In the genomic region with DNA sequence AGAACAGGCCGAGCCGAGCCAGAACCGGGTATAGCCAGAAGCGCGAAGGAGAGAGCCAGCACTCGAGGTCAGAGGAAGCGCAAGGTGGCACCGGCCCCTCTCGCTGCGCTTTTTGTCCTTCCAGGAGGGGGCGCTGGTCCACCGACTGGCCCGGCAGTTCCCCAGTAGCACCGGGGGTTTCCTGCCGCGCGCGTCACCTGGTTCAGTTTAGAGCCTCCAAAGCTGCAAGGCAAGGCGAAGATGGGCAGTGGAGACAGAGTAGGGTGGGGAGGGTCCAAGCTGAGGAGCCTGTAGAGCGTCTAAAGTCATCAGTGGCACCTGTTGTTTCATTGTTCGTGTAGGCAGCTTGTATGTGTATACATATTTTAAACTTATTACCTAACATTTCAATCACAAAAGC, we compare ENCODE assay signal across 9 cellular contexts. TPM values are rescaled to one million over a fixed set of nuclear protein-coding genes. Genes with fewer than 3 reads are reported as not detected.
DNase-seq lines count a peak whose midpoint lies in the region; ATAC-seq and TF ChIP-seq lines count a peak whose summit lies in the region.
"Had no signal": no experiment of that assay in that cellular context is flagged by ENCODE, and none has a peak within 500 bp of the region (broad histone marks: within the 10 kb centered on the region; RNA-seq: fewer than 3 reads in every experiment).

No MANE protein-coding gene starts in this region.

- H3K27ac ChIP-seq in VCaP (no peak overlapping the region), foreskin keratinocyte (no peak overlapping the region)

- H3K4me1 ChIP-seq in foreskin keratinocyte: no peaks in the 10 kb centered on the region

- TF ChIP-seq CTCF in VCaP (conservative IDR thresholded peaks at IDR 0.05) (peak; percentile 65), foreskin keratinocyte (conservative IDR thresholded peaks at IDR 0.05) (peak; percentile 54)

- H3K4me3 Mint-ChIP-seq in stimulated activated naive B cell treated with anti-CD40 and anti-IgM and Interleukin-4, amounts not matched to agents 10 μg/mL and 1 μg/mL and 100 μg/mL, for 72 hours: no peak overlapping the region
- H3K4me3 Mint-ChIP-seq: naive B cell had no signal

- H3K9me3 Mint-ChIP-seq in stimulated activated naive B cell treated with anti-CD40 and anti-IgM and Interleukin-4, amounts not matched to agents 10 μg/mL and 1 μg/mL and 100 μg/mL, for 72 hours: peaks cover 0 to 4% of the 10 kb centered on the region in 2 donors

- peak overlapping the region; percentile 59 for H3K27ac Mint-ChIP-seq in stimulated activated naive B cell treated with anti-CD40 and anti-IgM and Interleukin-4, amounts not matched to agents 10 μg/mL and 1 μg/mL and 100 μg/mL, for 72 hours

- H3K27me3 ChIP-seq in foreskin keratinocyte: no peaks in the 10 kb centered on the region

- ATAC-seq in foreskin keratinocyte: no peak
- ATAC-seq in stimulated activated naive B cell treated with anti-CD40 and anti-IgM and Interleukin-4, amounts not matched to agents 10 μg/mL and 1 μg/mL and 100 μg/mL, for 72 hours (replicated peaks): peak; percentile 33 to 50
- ATAC-seq in GM18517 (IDR thresholded peaks at IDR 0.05; ENCODE audit: unreplicated experiment): no peak

- DNase-seq in activated naive CD4-positive, alpha-beta T cell treated with Interleukin-2 at 50 U/mL for 16 hours: peak; percentile 13
- DNase-seq in activated naive CD4-positive, alpha-beta T cell treated with anti-CD3 and anti-CD28 coated beads, Interleukin-2, amount 50 U/mL, for 16 hours: no peak
- DNase-seq in foreskin keratinocyte (no peak), A172 (ENCODE audit: low spot score) (no peak), nucleus accumbens (lab: John Stamatoyannopoulos, UW) (no peak)
- DNase-seq in stimulated activated naive B cell treated with anti-CD40 and anti-IgM and Interleukin-4, amounts not matched to agents 10 μg/mL and 1 μg/mL and 100 μg/mL, for 72 hours: no peak
- DNase-seq: naive B cell had no signal

- H3K36me3 Mint-ChIP-seq in stimulated activated naive B cell treated with anti-CD40 and anti-IgM and Interleukin-4, amounts not matched to agents 10 μg/mL and 1 μg/mL and 100 μg/mL, for 72 hours: no peaks in the 10 kb centered on the region
- H3K36me3 Mint-ChIP-seq: naive B cell had no signal

- H3K4me1 Mint-ChIP-seq in stimulated activated naive B cell treated with anti-CD40 and anti-IgM and Interleukin-4, amounts not matched to agents 10 μg/mL and 1 μg/mL and 100 μg/mL, for 72 hours: peaks cover 0 to 2% of the 10 kb centered on the region in 2 donors

- peaks cover 39 to 42% of the 10 kb centered on the region in 2 donors for H3K27me3 Mint-ChIP-seq in stimulated activated naive B cell treated with anti-CD40 and anti-IgM and Interleukin-4, amounts not matched to agents 10 μg/mL and 1 μg/mL and 100 μg/mL, for 72 hours

RNA-seq across cellular contexts. Expression of a gene that starts 7.6 kb away (rescaled TPM):
- total RNA-seq in foreskin keratinocyte: 0.28 and 0.65 TPM in 2 replicates
- polyA plus RNA-seq in foreskin keratinocyte: 0.08 and 0.12 TPM in 2 replicates
- not detected in 2 replicates for total RNA-seq in A172 (2014; rRNA removed; shearing (Covaris generic))

Comparison
In these comparisons a context has a peak if more than half of its experiments do, and no peak if none do; other contexts are left out.
1. ATAC-seq: peak in stimulated activated naive B cell treated with anti-CD40 and anti-IgM and Interleukin-4, amounts not matched to agents 10 μg/mL and 1 μg/mL and 100 μg/mL, for 72 hours (2 of 2); none in foreskin keratinocyte (single experiment) and GM18517 (single experiment).